In genomic region chr15:91055548-91056331, GRCh38 we compare ENCODE assay signal across 8 cellular contexts. TPM values are rescaled to one million over a fixed set of nuclear protein-coding genes. Genes with fewer than 3 reads are reported as not detected.
DNase-seq lines count a peak whose midpoint lies in the region; ATAC-seq and TF ChIP-seq lines count a peak whose summit lies in the region.

No MANE protein-coding gene starts in this region.

- peak; percentile 70 for DNase-seq in GM10266 (ENCODE audit: extremely low spot score)
- peak; percentile 52 for DNase-seq in LNCaP clone FGC (ENCODE audit: low read depth)
- DNase-seq in PC-9, result peak; percentile 43 to 54
- peak; percentile 51 for DNase-seq in amniotic epithelial cell (ENCODE audit: low read depth)
- DNase-seq in cardiac muscle cell (ENCODE audit: low read depth in 1 of 2, low spot score in 1 of 2), result peak; percentile 69 to 75
- peak; percentile 82 for DNase-seq in putamen (ENCODE audit: low spot score)

- H3K27me3 ChIP-seq in PC-9 (ENCODE audit: insufficient read depth, low read depth) (peaks cover 90% of the 10 kb centered on the region), cardiac muscle cell (peaks cover 58% of the 10 kb centered on the region)

- no TSS peak for BruUV-seq in PC-9 (replicated peaks; lab: Mats Ljungman, UMichigan)

- intact Hi-C loops in PC-9 (cut with micrococcal nuclease; ENCODE audit: unreplicated experiment), result loop anchor here (1.0 to 5.0 kb wide), 5 partner anchors 169 to 1027 kb away; partner anchors contain the start of gene SLCO3A1

- POLR2A ChIA-PET in PC-9 (lab: Charles Lee; ENCODE audit: unreplicated experiment), result no interaction called here

- no peak overlapping the region for H2AFZ ChIP-seq in PC-9

- H3K4me3 ChIP-seq in LNCaP clone FGC (ENCODE audit: low read depth, low read length) (no peak overlapping the region), PC-9 (no peak overlapping the region), cardiac muscle cell (no peak overlapping the region)

- ATAC-seq in GM19395 (IDR thresholded peaks at IDR 0.05; ENCODE audit: unreplicated experiment), result no peak

- no peaks in the 10 kb centered on the region for H3K9me3 ChIP-seq in PC-9 (ENCODE audit: insufficient read depth, low read depth)
- H3K9me3 ChIP-seq in cardiac muscle cell (ENCODE audit: low read depth), result no peaks in the 10 kb centered on the region

- TF ChIP-seq CTCF in 22Rv1 (IDR thresholded peaks at IDR 0.05), result peak; percentile 85
- TF ChIP-seq CTCF in GM10266 (IDR thresholded peaks at IDR 0.05; ENCODE audit: control insufficient read depth, insufficient read depth, low read depth, missing control alignments), result peak; percentile 91
- peak; percentile 94 for TF ChIP-seq CTCF in LNCaP clone FGC (IDR thresholded peaks at IDR 0.05; ENCODE audit: control insufficient read depth, extremely low read depth, insufficient read depth)
- peak; percentile 79 for TF ChIP-seq CTCF in PC-9 (conservative IDR thresholded peaks at IDR 0.05)
- peak; percentile 78 for TF ChIP-seq CTCF in cardiac muscle cell (IDR thresholded peaks at IDR 0.05; ENCODE audit: low read depth, low read length)

- no peaks in the 10 kb centered on the region for H3F3A ChIP-seq in PC-9 (ENCODE audit: insufficient read depth, low read depth)

- CTCF ChIA-PET in PC-9 (lab: Charles Lee), result interaction anchor here (0.7 to 1.5 kb wide), 2 partner anchors 153 to 216 kb away, joined by 4 to 10 read pairs; no protein-coding TSS in a partner anchor

- no peak overlapping the region for H3K27ac ChIP-seq in 22Rv1
- no peak overlapping the region for H3K27ac ChIP-seq in PC-9
- no peak overlapping the region for H3K27ac ChIP-seq in cardiac muscle cell

- H4K20me1 ChIP-seq in PC-9 (ENCODE audit: insufficient read depth), result no peaks in the 10 kb centered on the region

- H3K36me3 ChIP-seq in PC-9 (ENCODE audit: low read depth) (no peaks in the 10 kb centered on the region), cardiac muscle cell (no peaks in the 10 kb centered on the region)

- H3K4me1 ChIP-seq in PC-9 (replicated peaks; ENCODE audit: insufficient read depth) (no peaks in the 10 kb centered on the region), cardiac muscle cell (ENCODE audit: low read depth) (no peaks in the 10 kb centered on the region)

- H3K4me2 ChIP-seq in PC-9, result 0 out of 2 replicates have a peak overlapping the region, but pooled peaks have one; percentile 20

- H3K9me2 ChIP-seq in PC-9 (ENCODE audit: insufficient read depth), result no peaks in the 10 kb centered on the region

- no peaks in the 10 kb centered on the region for H3K79me2 ChIP-seq in PC-9 (ENCODE audit: low read depth)

RNA-seq across cellular contexts. Expression of gene VPS33B, which starts 33.3 kb away (rescaled TPM):
- total RNA-seq in PC-9 (2021), result 12.1 and 13.6 TPM in 2 replicates
- 5.2 and 18.7 TPM in 2 replicates for total RNA-seq in cardiac muscle cell
- polyA plus RNA-seq in cardiac muscle cell, result 13.3 and 17.2 TPM in 2 replicates

RNA-seq across cellular contexts. Expression of gene SV2B, which starts 44.3 kb away (rescaled TPM):
- not detected in 2 replicates for total RNA-seq in PC-9 (2021)
- 0.03 TPM in 1 of 2 replicates, not detected in the other for total RNA-seq in cardiac muscle cell
- polyA plus RNA-seq in cardiac muscle cell, result 0.32 TPM in 1 of 2 replicates, not detected in the other
